29 cellular contexts compared by ENCODE assay signal in genomic region chr4:33025236-33025635, GRCh38.
"Had no signal": no experiment of that assay in that cellular context is flagged by ENCODE, and none has a peak within 500 bp of the region (broad histone marks: within the 10 kb centered on the region; RNA-seq: fewer than 3 reads in every experiment).

No MANE protein-coding gene starts in this region.

- ATAC-seq: activated CD4-positive, alpha-beta T cell treated with anti-CD3 and anti-CD28 coated beads for 36 hours; activated T-helper 17 cell treated with anti-CD3 and anti-CD28 coated beads, Interleukin-2, amount 50 U/mL, for 72 hours; body of pancreas; gastrocnemius medialis; heart left ventricle; T-helper 17 cell had no signal

- H3K9me3 ChIP-seq: body of pancreas, esophagus muscularis mucosa, gastrocnemius medialis, heart left ventricle had no signal

- H3K27ac ChIP-seq: body of pancreas, cardiac muscle cell, coronary artery, esophagus muscularis mucosa, gastrocnemius medialis, heart left ventricle had no signal

- DNase-seq: activated CD4-positive, alpha-beta memory T cell treated with anti-CD3 and anti-CD28 coated beads for 36 hours; activated CD4-positive, alpha-beta T cell treated with anti-CD3 and anti-CD28 coated beads for 36 hours; activated CD4-positive, alpha-beta T cell treated with anti-CD3 and anti-CD28 coated beads, Interleukin-2, amount 10 ng/mL, durations not matched to agents 24 days and 14 days; activated CD4-positive, CD25-positive, alpha-beta regulatory T cell; activated CD4-positive, CD25-positive, alpha-beta regulatory T cell treated with anti-CD3 and anti-CD28 coated beads, Interleukin-2, amount 50 U/mL, for 72 hours; activated CD8-positive, alpha-beta memory T cell treated with anti-CD3 and anti-CD28 coated beads, Interleukin-2, amount 50 U/mL, for 48 hours; activated effector memory CD4-positive, alpha-beta T cell treated with Interleukin-2 at 50 U/mL for 16 hours; activated gamma-delta T cell treated with Interleukin-2 at 50 U/mL for 16 hours; activated naive CD4-positive, alpha-beta T cell treated with anti-CD3 and anti-CD28 coated beads, Interleukin-2, amount 50 U/mL, for 16 hours; activated naive CD4-positive, alpha-beta T cell treated with Interleukin-2 at 50 U/mL for 16 hours; activated T-cell treated with anti-CD3 and anti-CD28 coated beads for 4 hours; activated T-cell treated with anti-CD3 and anti-CD28 coated beads, Interleukin-2, amount 50 U/mL, for 24 hours; amygdala; aorta; body of pancreas; central memory CD4-positive, alpha-beta T cell; cerebellar nuclear complex; effector CD4-positive, alpha-beta T cell; gastrocnemius medialis; glutamatergic neuron; heart left ventricle; hypothalamus; T-helper 1 cell; T-helper 17 cell; T1000 had no signal

- H3K4me1 ChIP-seq: body of pancreas, esophagus muscularis mucosa, gastrocnemius medialis, heart left ventricle had no signal

- H3K27me3 ChIP-seq: body of pancreas, cardiac muscle cell, esophagus muscularis mucosa, gastrocnemius medialis, heart left ventricle had no signal

- H3K36me3 ChIP-seq: cardiac muscle cell, esophagus muscularis mucosa, gastrocnemius medialis, heart left ventricle had no signal

- H3K4me3 ChIP-seq: body of pancreas, cardiac muscle cell, coronary artery, esophagus muscularis mucosa, gastrocnemius medialis, heart left ventricle had no signal
